In genomic region chr2:134142341-134142738, GRCh38 we compare ENCODE assay signal across 13 cellular contexts.
DNase-seq lines count a peak whose midpoint lies in the region; ATAC-seq and TF ChIP-seq lines count a peak whose summit lies in the region.
"Had no signal": no experiment of that assay in that cellular context is flagged by ENCODE, and none has a peak within 500 bp of the region (broad histone marks: within the 10 kb centered on the region; RNA-seq: fewer than 3 reads in every experiment).

No MANE protein-coding gene starts in this region.

- POLR2A ChIA-PET in CD8-positive, alpha-beta memory T cell (lab: Charles Lee), result interaction anchor here (0.9 kb wide), 1 partner anchor 22 kb away, joined by 4 read pairs; no protein-coding TSS in a partner anchor

- 78% methylated on average over 4 of the region's 4 CpGs for WGBS in mammary epithelial cell (ENCODE audit: low coverage, missing lambda C conversion rate)

- intact Hi-C loops in mammary epithelial cell (cut with micrococcal nuclease), result loop anchor here (10.0 kb wide), 1 partner anchor 772 kb away; the partner anchor contains the start of gene CCNT2

- no peak overlapping the region for H2AFZ ChIP-seq in mammary epithelial cell (ENCODE audit: low read depth, low read length)

- dilution Hi-C loops in mammary epithelial cell (cut with HindIII; ENCODE audit: low sequenced_read_pairs), result no loop called here

- H3K9ac ChIP-seq in mammary epithelial cell (ENCODE audit: insufficient read depth, low read length), result no peak overlapping the region

- H3K27me3 Mint-ChIP-seq in CD8-positive, alpha-beta memory T cell, result peaks cover 0 to 2% of the 10 kb centered on the region in 2 donors
- peaks cover 5% of the 10 kb centered on the region for H3K27me3 Mint-ChIP-seq in nephron progenitor cell (ENCODE audit: low read depth, poor library complexity)
- H3K27me3 Mint-ChIP-seq: activated CD4-positive, alpha-beta T cell treated with anti-CD3 and anti-CD28 coated beads for 36 hours had no signal

- ATAC-seq in GM18861 (IDR thresholded peaks at IDR 0.05; ENCODE audit: unreplicated experiment), result no peak
- ATAC-seq: activated CD4-positive, alpha-beta T cell treated with anti-CD3 and anti-CD28 coated beads for 36 hours had no signal

- peaks cover 73% of the 10 kb centered on the region for H3K79me2 ChIP-seq in mammary epithelial cell (ENCODE audit: insufficient read depth, low read length)

- in situ Hi-C loops in mammary epithelial cell (cut with MboI; ENCODE audit: low sequenced_read_pairs in 2 of 2), result no loop called here

- no peaks in the 10 kb centered on the region for H3K27me3 ChIP-seq in CD8-positive, alpha-beta memory T cell (ENCODE audit: insufficient read depth, low read length, poor library complexity, severe bottlenecking)
- H3K27me3 ChIP-seq in mammary epithelial cell (ENCODE audit: insufficient read depth, low read length), result no peaks in the 10 kb centered on the region

- BruUV-seq in mammary epithelial cell (replicated peaks; lab: Mats Ljungman, UMichigan), result no TSS peak

- peak overlapping the region in 3 of 7 donors; percentile 33 to 54 (median 52) for H3K4me3 Mint-ChIP-seq in CD8-positive, alpha-beta memory T cell
- no peak overlapping the region for H3K4me3 Mint-ChIP-seq in nephron progenitor cell
- H3K4me3 Mint-ChIP-seq: activated CD4-positive, alpha-beta T cell treated with anti-CD3 and anti-CD28 coated beads for 36 hours had no signal

- CTCF ChIA-PET in CD8-positive, alpha-beta memory T cell (lab: Charles Lee), result no interaction called here
- CTCF ChIA-PET in mammary epithelial cell (lab: Charles Lee; ENCODE audit: low non-redundant PET), result no interaction called here

- H4K20me1 ChIP-seq in mammary epithelial cell (ENCODE audit: insufficient read depth, low read length), result no peaks in the 10 kb centered on the region

- no peak for DNase-seq in CD8-positive, alpha-beta memory T cell
- peak; percentile 52 for DNase-seq in HK-2 (ENCODE audit: unreplicated experiment)
- no peak for DNase-seq in mammary epithelial cell
- DNase-seq in nephron progenitor cell, result no peak
- no peak for DNase-seq in pons (ENCODE audit: low spot score)
- no peak for DNase-seq in NCI-H774 (lab: John Stamatoyannopoulos, UW)
- DNase-seq: activated CD4-positive, alpha-beta T cell treated with anti-CD3 and anti-CD28 coated beads for 36 hours; activated T-cell treated with anti-CD3 and anti-CD28 coated beads, Interleukin-2, amount 50 U/mL, for 48 hours; anterior cingulate cortex; NCI-H1694; NCI-H510A; stimulated activated CD4-positive, alpha-beta T cell treated with anti-CD3 and anti-CD28 coated beads, Interleukin-2, amount 100 ng/mL, for 24 hours had no signal

- peak overlapping the region; percentile 7 to 86 (median 58) for H3K27ac Mint-ChIP-seq in CD8-positive, alpha-beta memory T cell
- peak overlapping the region; percentile 62 for H3K27ac Mint-ChIP-seq in nephron progenitor cell
- H3K27ac Mint-ChIP-seq: activated CD4-positive, alpha-beta T cell treated with anti-CD3 and anti-CD28 coated beads for 36 hours had no signal

- H3K9me3 Mint-ChIP-seq in CD8-positive, alpha-beta memory T cell, result no peaks in the 10 kb centered on the region
- H3K9me3 Mint-ChIP-seq in nephron progenitor cell, result no peaks in the 10 kb centered on the region

- H3K27ac ChIP-seq in CD8-positive, alpha-beta memory T cell (ENCODE audit: low read depth, low read length), result no peak overlapping the region
- H3K27ac ChIP-seq in mammary epithelial cell (ENCODE audit: insufficient read depth, low read depth, low read length), result peak overlapping the region; percentile 18

- no peak for TF ChIP-seq CTCF in mammary epithelial cell (conservative IDR thresholded peaks at IDR 0.05 in 1 of 2, IDR thresholded peaks at IDR 0.05 in 1 of 2; ENCODE audit: extremely low read depth in 1 of 2, insufficient read depth in 1 of 2, low read depth in 1 of 2, low read length in 2 of 2)
- TF ChIP-seq CTCF in nephron progenitor cell (IDR thresholded peaks at IDR 0.05), result no peak

- no peak overlapping the region for H3K4me3 ChIP-seq in CD8-positive, alpha-beta memory T cell (ENCODE audit: low read length)
- H3K4me3 ChIP-seq in mammary epithelial cell (replicated peaks in 1 of 3; ENCODE audit: insufficient read depth in 1 of 3, low read depth in 2 of 3, low read length in 3 of 3), result no peak overlapping the region

- H3K4me2 ChIP-seq in mammary epithelial cell (ENCODE audit: insufficient read depth, low read depth, low read length), result no peak overlapping the region

- H3K4me1 ChIP-seq in CD8-positive, alpha-beta memory T cell (ENCODE audit: insufficient read depth, low read length), result peaks cover 49% of the 10 kb centered on the region
- peaks cover 56% of the 10 kb centered on the region for H3K4me1 ChIP-seq in mammary epithelial cell (ENCODE audit: insufficient read depth, low read length)

- peaks cover 92 to 99% (median 98%) of the 10 kb centered on the region in 3 donors for H3K4me1 Mint-ChIP-seq in CD8-positive, alpha-beta memory T cell
- H3K4me1 Mint-ChIP-seq in nephron progenitor cell, result peaks cover 16% of the 10 kb centered on the region

- peaks cover 0 to 28% (median 3%) of the 10 kb centered on the region in 3 donors for H3K36me3 Mint-ChIP-seq in CD8-positive, alpha-beta memory T cell
- peaks cover 47% of the 10 kb centered on the region for H3K36me3 Mint-ChIP-seq in nephron progenitor cell (ENCODE audit: low read depth)

- H3K36me3 ChIP-seq in CD8-positive, alpha-beta memory T cell (ENCODE audit: insufficient read depth, low read length), result no peaks in the 10 kb centered on the region
- H3K36me3 ChIP-seq in mammary epithelial cell (ENCODE audit: insufficient read depth, low read length), result no peaks in the 10 kb centered on the region

- no peaks in the 10 kb centered on the region for H3K9me3 ChIP-seq in CD8-positive, alpha-beta memory T cell (ENCODE audit: low read length)
- no peaks in the 10 kb centered on the region for H3K9me3 ChIP-seq in mammary epithelial cell (replicated peaks; ENCODE audit: insufficient read depth, low read length)
